In genomic region chr10:20598590-20598989, GRCh38 we compare ENCODE assay signal across 10 cellular contexts.
DNase-seq lines count a peak whose midpoint lies in the region; ATAC-seq and TF ChIP-seq lines count a peak whose summit lies in the region.
"Had no signal": no experiment of that assay in that cellular context is flagged by ENCODE, and none has a peak within 500 bp of the region (broad histone marks: within the 10 kb centered on the region; RNA-seq: fewer than 3 reads in every experiment).

No MANE protein-coding gene starts in this region.

- no peak for TF ChIP-seq CTCF in WERI-Rb-1 (IDR thresholded peaks at IDR 0.05; ENCODE audit: low read depth, low read length)

- peak; percentile 24 for DNase-seq in GM03348 (ENCODE audit: low spot score)
- DNase-seq in WERI-Rb-1: peak; percentile 22
- peak; percentile 72 for DNase-seq in left cardiac atrium
- DNase-seq in renal cortical epithelial cell (ENCODE audit: low read depth): peak; percentile 87
- no peak for DNase-seq in COR-L47 (lab: John Stamatoyannopoulos, UW)
- no peak for DNase-seq in SIG-M5 (lab: John Stamatoyannopoulos, UW)
- DNase-seq: activated CD4-positive, alpha-beta T cell treated with anti-CD3 and anti-CD28 coated beads for 1 hour; stimulated activated CD4-positive, alpha-beta T cell treated with anti-CD3 and anti-CD28 coated beads, Interleukin-2, amount 100 ng/mL, for 24 hours had no signal

- no peaks in the 10 kb centered on the region for H3K27me3 ChIP-seq in WERI-Rb-1 (ENCODE audit: insufficient read depth, low read depth, severe bottlenecking)

- no peaks in the 10 kb centered on the region for H3K36me3 ChIP-seq in WERI-Rb-1

- no peak overlapping the region for H3K27ac ChIP-seq in WERI-Rb-1

- intact Hi-C loops in left cardiac atrium (cut with DNase I): no loop called here

- ATAC-seq in left cardiac atrium: peak; percentile 84 to 99
- ATAC-seq in HG02884 (IDR thresholded peaks at IDR 0.05; ENCODE audit: unreplicated experiment): no peak
- ATAC-seq in GM21529 (IDR thresholded peaks at IDR 0.05; ENCODE audit: unreplicated experiment): no peak

- H3K9me3 ChIP-seq in WERI-Rb-1 (ENCODE audit: severe bottlenecking): no peaks in the 10 kb centered on the region

- no peak overlapping the region for H3K4me3 ChIP-seq in WERI-Rb-1 (ENCODE audit: low read depth, low read length)

Comparison
In these comparisons a context has a peak if more than half of its experiments do, and no peak if none do; other contexts are left out.
1. DNase-seq: peak in GM03348 (single experiment), WERI-Rb-1 (single experiment), left cardiac atrium (single experiment) and renal cortical epithelial cell (single experiment); none in COR-L47 (single experiment) and SIG-M5 (single experiment).
2. ATAC-seq: peak in left cardiac atrium (2 of 2); none in HG02884 (single experiment) and GM21529 (single experiment).